Comparison of ENCODE assay signal across 11 cellular contexts in genomic region chr7:102284399-102284798, GRCh38. TPM values are rescaled to one million over a fixed set of nuclear protein-coding genes. Genes with fewer than 3 reads are reported as not detected.
DNase-seq lines count a peak whose midpoint lies in the region; ATAC-seq and TF ChIP-seq lines count a peak whose summit lies in the region.
"Had no signal": no experiment of that assay in that cellular context is flagged by ENCODE, and none has a peak within 500 bp of the region (broad histone marks: within the 10 kb centered on the region; RNA-seq: fewer than 3 reads in every experiment).

No MANE protein-coding gene starts in this region.

- no peaks in the 10 kb centered on the region for H3K27me3 ChIP-seq in effector memory CD4-positive, alpha-beta T cell (replicated peaks; ENCODE audit: control insufficient read depth, insufficient read depth, low read length, poor library complexity, severe bottlenecking)

- CTCF ChIA-PET in T-cell (lab: Charles Lee) = interaction anchor here (0.5 to 0.8 kb wide), 2 partner anchors 42 to 112 kb away, joined by 3 to 5 read pairs; partner anchors contain the start of gene PRKRIP1 (in 1 of the 2)
- CTCF ChIA-PET in Calu3 (lab: Charles Lee) = no interaction called here

- peak in 1 of 4 experiments; percentile 43 for ATAC-seq in T-cell (replicated peaks in 1 of 4)
- no peak for ATAC-seq in HG02970 (IDR thresholded peaks at IDR 0.05; ENCODE audit: low FRiP score, unreplicated experiment)
- ATAC-seq: mucosa of descending colon had no signal

- H3K9me3 ChIP-seq in effector memory CD4-positive, alpha-beta T cell (ENCODE audit: control insufficient read depth, low read length) = no peaks in the 10 kb centered on the region
- H3K9me3 ChIP-seq: mucosa of descending colon had no signal

- peak overlapping the region; percentile 43 to 77 (median 68) for H3K4me3 Mint-ChIP-seq in T-cell
- H3K4me3 Mint-ChIP-seq in type B pancreatic cell = peak overlapping the region; percentile 61
- H3K4me3 Mint-ChIP-seq in Calu3 (ENCODE audit: low read depth, unreplicated experiment) = no peak overlapping the region

- no peak for TF ChIP-seq CTCF in type B pancreatic cell (conservative IDR thresholded peaks at IDR 0.05)
- TF ChIP-seq CTCF in Calu3 (IDR thresholded peaks at IDR 0.05; ENCODE audit: unreplicated experiment) = no peak

- H3K27ac Mint-ChIP-seq in T-cell (peak overlapping the region; percentile 44 to 49), type B pancreatic cell (no peak overlapping the region), Calu3 (ENCODE audit: unreplicated experiment) (no peak overlapping the region)
- H3K27ac Mint-ChIP-seq: activated naive CD4-positive, alpha-beta T cell treated with anti-CD3 and anti-CD28 coated beads, Interleukin-2, amount 50 U/mL, for 24 hours had no signal

- no peaks in the 10 kb centered on the region for H3K9me3 Mint-ChIP-seq in T-cell
- no peaks in the 10 kb centered on the region for H3K9me3 Mint-ChIP-seq in type B pancreatic cell
- H3K9me3 Mint-ChIP-seq in Calu3 (ENCODE audit: low read depth, unreplicated experiment) = no peaks in the 10 kb centered on the region
- H3K9me3 Mint-ChIP-seq: activated naive CD4-positive, alpha-beta T cell treated with anti-CD3 and anti-CD28 coated beads, Interleukin-2, amount 50 U/mL, for 24 hours had no signal

- H3K27me3 Mint-ChIP-seq in T-cell (no peaks in the 10 kb centered on the region), type B pancreatic cell (no peaks in the 10 kb centered on the region), Calu3 (ENCODE audit: unreplicated experiment) (no peaks in the 10 kb centered on the region)
- H3K27me3 Mint-ChIP-seq: activated naive CD4-positive, alpha-beta T cell treated with anti-CD3 and anti-CD28 coated beads, Interleukin-2, amount 50 U/mL, for 24 hours had no signal

- no peaks in the 10 kb centered on the region for H3K36me3 ChIP-seq in effector memory CD4-positive, alpha-beta T cell (ENCODE audit: control insufficient read depth, insufficient read depth, low read length)
- H3K36me3 ChIP-seq: WERI-Rb-1 had no signal

- H3K36me3 Mint-ChIP-seq in T-cell = no peaks in the 10 kb centered on the region
- H3K36me3 Mint-ChIP-seq in type B pancreatic cell = no peaks in the 10 kb centered on the region
- H3K36me3 Mint-ChIP-seq in Calu3 (ENCODE audit: insufficient read depth, unreplicated experiment) = peaks cover 28% of the 10 kb centered on the region
- H3K36me3 Mint-ChIP-seq: activated naive CD4-positive, alpha-beta T cell treated with anti-CD3 and anti-CD28 coated beads, Interleukin-2, amount 50 U/mL, for 24 hours had no signal

- H3K4me1 ChIP-seq in effector memory CD4-positive, alpha-beta T cell (ENCODE audit: control insufficient read depth, insufficient read depth, low read length, poor library complexity, severe bottlenecking) = peaks cover 28% of the 10 kb centered on the region

- POLR2A ChIA-PET in T-cell (lab: Charles Lee) = no interaction called here

- no TSS peak for BruUV-seq in Calu3 (replicated peaks; lab: Mats Ljungman, UMichigan)

- H3K4me3 ChIP-seq in effector memory CD4-positive, alpha-beta T cell (ENCODE audit: insufficient read depth, low read depth, low read length, poor library complexity, severe bottlenecking) = no peak overlapping the region
- H3K4me3 ChIP-seq: mucosa of descending colon had no signal

- H3K27ac ChIP-seq in effector memory CD4-positive, alpha-beta T cell (ENCODE audit: insufficient read depth, low read length, poor library complexity, severe bottlenecking) = no peak overlapping the region
- H3K27ac ChIP-seq: WERI-Rb-1 had no signal

- peaks cover 25 to 33% (median 29%) of the 10 kb centered on the region in 3 donors for H3K4me1 Mint-ChIP-seq in T-cell
- H3K4me1 Mint-ChIP-seq in type B pancreatic cell (ENCODE audit: unreplicated experiment) = peaks cover 19% of the 10 kb centered on the region
- H3K4me1 Mint-ChIP-seq in Calu3 (ENCODE audit: low read depth, unreplicated experiment) = no peaks in the 10 kb centered on the region

- DNase-seq in activated naive CD4-positive, alpha-beta T cell treated with Interleukin-2 at 50 U/mL for 16 hours = peak; percentile 25
- DNase-seq in activated naive CD4-positive, alpha-beta T cell treated with anti-CD3 and anti-CD28 coated beads, Interleukin-2, amount 50 U/mL, for 16 hours = no peak
- peak in 5 of 34 experiments; percentile 23 to 39 (median 27) for DNase-seq in T-cell
- DNase-seq in effector memory CD4-positive, alpha-beta T cell = peak; percentile 31 to 43 (median 42)
- DNase-seq in type B pancreatic cell (ENCODE audit: extremely low spot score, unreplicated experiment) = no peak
- DNase-seq in NCI-H2081 (lab: John Stamatoyannopoulos, UW) = no peak
- DNase-seq in Calu3 = no peak

- intact Hi-C loops in Calu3 (cut with micrococcal nuclease; ENCODE audit: unreplicated experiment) = no loop called here

RNA-seq across cellular contexts. Expression of gene SH2B2, which starts 2.3 kb away (rescaled TPM):
- total RNA-seq in T-cell = 1 to 10 TPM in 4 of 5 donors, under 1 TPM in 1; 0.90 to 5.0 (median 2.5) TPM
- total RNA-seq in type B pancreatic cell (ENCODE audit: low replicate concordance) = 9.5 and 15.5 TPM in 2 replicates
- total RNA-seq in Calu3 (2022) = 2.7 and 3.7 TPM in 2 replicates

Comparison
In these comparisons a context has a peak if more than half of its experiments do, and no peak if none do; other contexts are left out.
1. DNase-seq: peak in activated naive CD4-positive, alpha-beta T cell treated with Interleukin-2 at 50 U/mL for 16 hours (single experiment) and effector memory CD4-positive, alpha-beta T cell (3 of 3); none in activated naive CD4-positive, alpha-beta T cell treated with anti-CD3 and anti-CD28 coated beads, Interleukin-2, amount 50 U/mL, for 16 hours (single experiment), type B pancreatic cell (single experiment), NCI-H2081 (0 of 2) and Calu3 (single experiment).
2. H3K27ac Mint-ChIP-seq: peak in T-cell (2 of 2); none in type B pancreatic cell (single experiment) and Calu3 (single experiment).